In genomic region chr21:38809170-38809878, GRCh38 we compare ENCODE assay signal across 11 cellular contexts. TPM values are rescaled to one million over a fixed set of nuclear protein-coding genes. Genes with fewer than 3 reads are reported as not detected.
DNase-seq lines count a peak whose midpoint lies in the region; ATAC-seq and TF ChIP-seq lines count a peak whose summit lies in the region.
"Had no signal": no experiment of that assay in that cellular context is flagged by ENCODE, and none has a peak within 500 bp of the region (broad histone marks: within the 10 kb centered on the region; RNA-seq: fewer than 3 reads in every experiment).

No MANE protein-coding gene starts in this region.

- no peak overlapping the region for H3K4me3 Mint-ChIP-seq in H9

- in situ Hi-C loops in gastrocnemius medialis (cut with MboI; ENCODE audit: low sequenced_read_pairs in 4 of 4): loop anchor here (5.0 to 25.0 kb wide), 5 partner anchors 72 to 315 kb away; no protein-coding TSS in a partner anchor

- H3K27me3 Mint-ChIP-seq in H9 (ENCODE audit: low read depth): peaks cover 6% of the 10 kb centered on the region

- TF ChIP-seq POLR2A in gastrocnemius medialis (IDR thresholded peaks at IDR 0.05): no peak

- peaks cover 23 to 41% (median 33%) of the 10 kb centered on the region in 3 experiments for H3K36me3 Mint-ChIP-seq in H9 (ENCODE audit: insufficient read depth in 1 of 3, low read depth in 3 of 3)

- no peak overlapping the region; the same call in none of the 2 replicates for H3K14ac ChIP-seq in H9 (ENCODE audit: insufficient read depth, low read length)

- peak overlapping the region; percentile 18 to 63 (median 54); a peak in 1 of 7 replicates for H3K27ac Mint-ChIP-seq in H9

- no peak overlapping the region for H2AFZ ChIP-seq in H9 (ENCODE audit: low read length)

- TF ChIP-seq CTCF in H9 (conservative IDR thresholded peaks at IDR 0.05) (no peak), RWPE1 (conservative IDR thresholded peaks at IDR 0.05; ENCODE audit: low read depth) (no peak), fibroblast of pulmonary artery (IDR thresholded peaks at IDR 0.05; ENCODE audit: low read length, missing control alignments) (no peak), gastrocnemius medialis (IDR thresholded peaks at IDR 0.05 in 4 of 5, conservative IDR thresholded peaks at IDR 0.05 in 1 of 5) (no peak)

- H3K56ac ChIP-seq in H9 (ENCODE audit: insufficient read length, low read depth, low read length): no peak overlapping the region

- H3K4me1 Mint-ChIP-seq in H9: peaks cover 71 to 73% of the 10 kb centered on the region in 2 experiments

- H3K23me2 ChIP-seq in H9 (ENCODE audit: insufficient read length, low read depth, low read length, poor library complexity, severe bottlenecking): peaks cover 20% of the 10 kb centered on the region

- H3K79me2 ChIP-seq in H9 (ENCODE audit: insufficient read depth, low read length): peaks cover 24% of the 10 kb centered on the region; the same call in 1 of the 2 replicates

- WGBS in H9 (ENCODE audit: extremely low coverage, insufficient read length, low lambda C conversion rate): no CpG with 5 or more reads among the region's 2 CpGs

- H3K27ac ChIP-seq in H9 (ENCODE audit: insufficient read length, low read depth, low read length): peak overlapping the region; percentile 56
- H3K27ac ChIP-seq in RWPE1: peak overlapping the region; percentile 93
- peak overlapping the region; percentile 92 to 98 (median 97) for H3K27ac ChIP-seq in gastrocnemius medialis

- H3K27me3 ChIP-seq in H9 (ENCODE audit: insufficient read depth, low read length): no peaks in the 10 kb centered on the region; the same call in 1 of the 2 replicates
- H3K27me3 ChIP-seq in gastrocnemius medialis: no peaks in the 10 kb centered on the region

- no peak overlapping the region for H2BK15ac ChIP-seq in H9 (ENCODE audit: low read depth, low read length)

- H2AK5ac ChIP-seq in H9 (ENCODE audit: insufficient read length, low read length): no peak overlapping the region

- H4K8ac ChIP-seq in H9 (replicated peaks; ENCODE audit: insufficient read length, low read depth, low read length): no peak overlapping the region

- H3K9me3 Mint-ChIP-seq in H9: no peaks in the 10 kb centered on the region; a peak in 1 of 5 replicates

- H3K36me3 ChIP-seq in gastrocnemius medialis: peaks cover 14 to 57% of the 10 kb centered on the region in 2 donors

- no peaks in the 10 kb centered on the region for H4K20me1 ChIP-seq in H9 (ENCODE audit: control insufficient read depth, insufficient read depth, insufficient read length)

- CTCF ChIA-PET in RWPE1 (lab: Yijun Ruan, JAX): interaction anchor here (0.5 to 1.9 kb wide), 4 partner anchors 75 to 941 kb away, joined by 3 to 5 read pairs (median 4); no protein-coding TSS in a partner anchor

- H3K9me3 ChIP-seq in H9 (ENCODE audit: control insufficient read depth, low read depth, low read length): no peaks in the 10 kb centered on the region
- H3K9me3 ChIP-seq in gastrocnemius medialis: no peaks in the 10 kb centered on the region

- H4K91ac ChIP-seq in H9 (ENCODE audit: insufficient read length, low read depth, low read length): no peak overlapping the region

- no peak overlapping the region for H3T11ph ChIP-seq in H9 (ENCODE audit: low read length)

- H3K79me1 ChIP-seq in H9 (ENCODE audit: insufficient read depth, low read depth, low read length, poor library complexity, severe bottlenecking): peaks cover 10% of the 10 kb centered on the region

- intact Hi-C loops in gastrocnemius medialis (cut with DNase I; ENCODE audit: low total_unique reads): loop anchor here (5.0 kb wide), 4 partner anchors 43 to 503 kb away; partner anchors contain the start of genes BRWD1 and PSMG1

- no peak overlapping the region for H2BK120ac ChIP-seq in H9 (ENCODE audit: low read depth, low read length, poor library complexity, severe bottlenecking)

- H2BK20ac ChIP-seq in H9 (ENCODE audit: low read depth, low read length, poor library complexity, severe bottlenecking): no peak overlapping the region

- H3K4me3 ChIP-seq in fibroblast of pulmonary artery (replicated peaks; ENCODE audit: low read depth, low read length) (peak overlapping the region; percentile 78), gastrocnemius medialis (peak overlapping the region; percentile 74 to 94 (median 84))

- peaks cover 22% of the 10 kb centered on the region for H3K4me1 ChIP-seq in H9 (ENCODE audit: insufficient read depth, low read length)
- peaks cover 15 to 41% of the 10 kb centered on the region in 2 donors for H3K4me1 ChIP-seq in gastrocnemius medialis

- H2BK5ac ChIP-seq in H9 (ENCODE audit: insufficient read length, low read length): no peak overlapping the region

- H3K9ac ChIP-seq in H9 (ENCODE audit: extremely low read depth, insufficient read length, low read length): peak overlapping the region; percentile 26

- H2BK12ac ChIP-seq in H9 (ENCODE audit: insufficient read length, low read depth, low read length): no peak overlapping the region

- POLR2A ChIA-PET in RWPE1 (lab: Yijun Ruan, JAX; ENCODE audit: low non-redundant PET): interaction anchor here (1.9 kb wide), 1 partner anchor 22 kb away, joined by 4 read pairs; no protein-coding TSS in a partner anchor

- no peak for ATAC-seq in gastrocnemius medialis
- no peak for ATAC-seq in HG03045 (IDR thresholded peaks at IDR 0.05; ENCODE audit: unreplicated experiment)
- ATAC-seq in GM18519 (IDR thresholded peaks at IDR 0.05; ENCODE audit: low FRiP score, unreplicated experiment): no peak

- no peak overlapping the region for H3K4me2 ChIP-seq in H9 (ENCODE audit: insufficient read depth, insufficient read length, low read length)

- DNase-seq in H9 (no peak), RWPE1 (ENCODE audit: low spot score) (no peak), fibroblast of pulmonary artery (ENCODE audit: low read depth) (no peak), gastrocnemius medialis (no peak), NCI-H2107 (lab: John Stamatoyannopoulos, UW) (no peak), ecto neural progenitor cell (ENCODE audit: low spot score) (no peak)
- DNase-seq: activated CD4-positive, alpha-beta T cell treated with anti-CD3 and anti-CD28 coated beads, Interleukin-2, amount 50 U/mL, for 1 hour; NCI-H748 treated with DMSO at 0.1 percent for 48 hours; stimulated activated CD4-positive, alpha-beta T cell treated with anti-CD3 and anti-CD28 coated beads, Interleukin-2, amount 100 ng/mL, for 24 hours had no signal

- no peak overlapping the region for H3K4ac ChIP-seq in H9 (ENCODE audit: low read depth, low read length)

- H3K23ac ChIP-seq in H9 (ENCODE audit: insufficient read length, low read depth, low read length): no peak overlapping the region

- H4K5ac ChIP-seq in H9 (ENCODE audit: insufficient read length, low read depth, low read length): no peak overlapping the region

- H3K18ac ChIP-seq in H9 (ENCODE audit: insufficient read length, low read depth, low read length): no peak overlapping the region

RNA-seq across cellular contexts. Expression of gene ETS2, which starts 3.6 kb away (rescaled TPM):
- 32.7 and 35.3 TPM in 2 replicates for total RNA-seq in H9 (2021)
- 100 to 1,000 TPM in 1 of 4 donors, 10 to 100 TPM in 3; 51.5 to 136 (median 59.3) TPM for total RNA-seq in gastrocnemius medialis
